In genomic region chr15:77649019-77649418, GRCh38 we compare ENCODE assay signal across 25 cellular contexts. TPM values are rescaled to one million over a fixed set of nuclear protein-coding genes. Genes with fewer than 3 reads are reported as not detected.
DNase-seq lines count a peak whose midpoint lies in the region; ATAC-seq, FAIRE-seq and TF ChIP-seq lines count a peak whose summit lies in the region.
"Had no signal": no experiment of that assay in that cellular context is flagged by ENCODE, and none has a peak within 500 bp of the region (broad histone marks: within the 10 kb centered on the region; RNA-seq: fewer than 3 reads in every experiment).

No MANE protein-coding gene starts in this region.

- H3K27ac Mint-ChIP-seq in neural crest cell (ENCODE audit: unreplicated experiment), result peak overlapping the region; percentile 52
- H3K27ac Mint-ChIP-seq: B cell; CD4-positive, CD25-positive, alpha-beta regulatory T cell; CD8-positive, alpha-beta T cell had no signal

- no peak overlapping the region for H3K4me3 Mint-ChIP-seq in neural crest cell
- H3K4me3 Mint-ChIP-seq: B cell; CD4-positive, CD25-positive, alpha-beta regulatory T cell; CD8-positive, alpha-beta T cell had no signal

- peak; percentile 30 for FAIRE-seq in urothelium cell line (lab: Jason Lieb, UNC)
- FAIRE-seq: D721Med, GM12878, GM19239, H1 had no signal

- H3K36me3 Mint-ChIP-seq in neural crest cell (ENCODE audit: low read depth), result no peaks in the 10 kb centered on the region
- H3K36me3 Mint-ChIP-seq: CD4-positive, CD25-positive, alpha-beta regulatory T cell; CD8-positive, alpha-beta T cell had no signal

- TF ChIP-seq CTCF in VCaP (conservative IDR thresholded peaks at IDR 0.05), result no peak
- TF ChIP-seq CTCF in neural crest cell (conservative IDR thresholded peaks at IDR 0.05), result no peak

- H3K27ac ChIP-seq in VCaP, result peak overlapping the region; percentile 25; the same call in 1 of the 2 replicates
- H3K27ac ChIP-seq: BLaER1, C4-2B, GM23248 had no signal

- no peaks in the 10 kb centered on the region for H3K9me3 Mint-ChIP-seq in neural crest cell

- ATAC-seq in left colon (peak; percentile 65), HG02623 (IDR thresholded peaks at IDR 0.05; ENCODE audit: unreplicated experiment) (no peak)
- ATAC-seq: CD8-positive, alpha-beta T cell; GM12878 had no signal

- peaks cover 5% of the 10 kb centered on the region for H3K4me1 Mint-ChIP-seq in neural crest cell
- H3K4me1 Mint-ChIP-seq: B cell; CD4-positive, CD25-positive, alpha-beta regulatory T cell had no signal

- H3K27me3 Mint-ChIP-seq in neural crest cell (ENCODE audit: low read depth), result peaks cover 9% of the 10 kb centered on the region

- DNase-seq in left colon (no peak), neural crest cell (ENCODE audit: low read depth, low spot score) (no peak), urothelium cell line (ENCODE audit: low spot score) (no peak), iPS-NIHi11 (ENCODE audit: low spot score) (no peak), AML-193 (lab: John Stamatoyannopoulos, UW) (no peak), NOMO-1 treated with dmso at 0.1 percent for 144 hours (lab: John Stamatoyannopoulos, UW; ENCODE audit: unreplicated experiment) (no peak)
- DNase-seq: Caco-2; CD4-positive, CD25-positive, alpha-beta regulatory T cell; CD8-positive, alpha-beta T cell; DMS 273 treated with DMSO at 0.1 percent for 48 hours; DMS79; EL; GDM1; GM23248; H7; HCEC 1CT had no signal

- intact Hi-C loops in left colon (cut with DNase I, micrococcal nuclease), result no loop called here

RNA-seq across cellular contexts. Expression of gene LINGO1, which starts 16.3 kb away (rescaled TPM):
- total RNA-seq in left colon (1 to 10 TPM; 1.2 to 2.2 TPM), neural crest cell (31.0 and 36.8 TPM in 2 replicates)
- total RNA-seq: B cell; CD4-positive, CD25-positive, alpha-beta regulatory T cell; CD8-positive, alpha-beta T cell; GM12878; GM23248 had no signal
